ENCODE assay signal across 1 cellular context in genomic region chr12:6230321-6231110, GRCh38.
A peak's percentile ranks its signal among the peaks of the same experiment; 100 is the strongest.
TF ChIP-seq lines count a peak whose summit lies in the region.

No MANE protein-coding gene starts in this region.

TF ChIP-seq in HepG2, 621 proteins besides CTCF, POLR2A, EP300 and RAD21 (continued from another document and continues in another):
- TF ChIP-seq, protein P1, sequence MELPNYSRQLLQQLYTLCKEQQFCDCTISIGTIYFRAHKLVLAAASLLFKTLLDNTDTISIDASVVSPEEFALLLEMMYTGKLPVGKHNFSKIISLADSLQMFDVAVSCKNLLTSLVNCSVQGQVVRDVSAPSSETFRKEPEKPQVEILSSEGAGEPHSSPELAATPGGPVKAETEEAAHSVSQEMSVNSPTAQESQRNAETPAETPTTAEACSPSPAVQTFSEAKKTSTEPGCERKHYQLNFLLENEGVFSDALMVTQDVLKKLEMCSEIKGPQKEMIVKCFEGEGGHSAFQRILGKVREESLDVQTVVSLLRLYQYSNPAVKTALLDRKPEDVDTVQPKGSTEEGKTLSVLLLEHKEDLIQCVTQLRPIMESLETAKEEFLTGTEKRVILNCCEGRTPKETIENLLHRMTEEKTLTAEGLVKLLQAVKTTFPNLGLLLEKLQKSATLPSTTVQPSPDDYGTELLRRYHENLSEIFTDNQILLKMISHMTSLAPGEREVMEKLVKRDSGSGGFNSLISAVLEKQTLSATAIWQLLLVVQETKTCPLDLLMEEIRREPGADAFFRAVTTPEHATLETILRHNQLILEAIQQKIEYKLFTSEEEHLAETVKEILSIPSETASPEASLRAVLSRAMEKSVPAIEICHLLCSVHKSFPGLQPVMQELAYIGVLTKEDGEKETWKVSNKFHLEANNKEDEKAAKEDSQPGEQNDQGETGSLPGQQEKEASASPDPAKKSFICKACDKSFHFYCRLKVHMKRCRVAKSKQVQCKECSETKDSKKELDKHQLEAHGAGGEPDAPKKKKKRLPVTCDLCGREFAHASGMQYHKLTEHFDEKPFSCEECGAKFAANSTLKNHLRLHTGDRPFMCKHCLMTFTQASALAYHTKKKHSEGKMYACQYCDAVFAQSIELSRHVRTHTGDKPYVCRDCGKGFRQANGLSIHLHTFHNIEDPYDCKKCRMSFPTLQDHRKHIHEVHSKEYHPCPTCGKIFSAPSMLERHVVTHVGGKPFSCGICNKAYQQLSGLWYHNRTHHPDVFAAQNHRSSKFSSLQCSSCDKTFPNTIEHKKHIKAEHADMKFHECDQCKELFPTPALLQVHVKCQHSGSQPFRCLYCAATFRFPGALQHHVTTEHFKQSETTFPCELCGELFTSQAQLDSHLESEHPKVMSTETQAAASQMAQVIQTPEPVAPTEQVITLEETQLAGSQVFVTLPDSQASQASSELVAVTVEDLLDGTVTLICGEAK (IDR thresholded peaks at IDR 0.05), result no peak
- TF ChIP-seq, protein P1 (CRISPR knock-in tag; IDR thresholded peaks at IDR 0.05), result no peak; the same call in 1 of the 2 replicates
- TF ChIP-seq ZIK1 (CRISPR knock-in tag; IDR thresholded peaks at IDR 0.05; ENCODE audit: borderline replicate concordance, low read depth) (no peak), NFIC (IDR thresholded peaks at IDR 0.05; ENCODE audit: low read length) (no peak), ZBTB39 (CRISPR knock-in tag; IDR thresholded peaks at IDR 0.05) (no peak), ZNF672 (CRISPR knock-in tag; IDR thresholded peaks at IDR 0.05) (no peak), SRY (CRISPR knock-in tag; IDR thresholded peaks at IDR 0.05) (no peak; the same call in 1 of the 2 replicates), ZFP90 (CRISPR knock-in tag; IDR thresholded peaks at IDR 0.05; ENCODE audit: borderline replicate concordance) (no peak), MEF2D (CRISPR knock-in tag; IDR thresholded peaks at IDR 0.05) (0 out of 2 replicates have a peak, but pooled peaks have one; percentile 7), HNF4G (IDR thresholded peaks at IDR 0.05; ENCODE audit: borderline replicate concordance, low read depth, low read length) (0 out of 2 replicates have a peak, but pooled peaks have one; percentile 8), HNF4G (CRISPR knock-in tag; IDR thresholded peaks at IDR 0.05; ENCODE audit: borderline replicate concordance, low read depth) (no peak), ZBTB21 (CRISPR knock-in tag; IDR thresholded peaks at IDR 0.05) (no peak), ZNF776 (CRISPR knock-in tag; IDR thresholded peaks at IDR 0.05) (0 out of 2 replicates have a peak, but pooled peaks have one; percentile 30), REPIN1 (CRISPR knock-in tag; IDR thresholded peaks at IDR 0.05; ENCODE audit: borderline replicate concordance, low read depth) (0 out of 2 replicates have a peak, but pooled peaks have one; percentile 28), NCOA1 (CRISPR knock-in tag; IDR thresholded peaks at IDR 0.05) (no peak), ZNF121 (CRISPR knock-in tag; IDR thresholded peaks at IDR 0.05) (no peak), NONO (IDR thresholded peaks at IDR 0.05) (no peak), NONO (CRISPR knock-in tag; conservative IDR thresholded peaks at IDR 0.05) (0 out of 2 replicates have a peak, but pooled peaks have one; percentile 52), NPAS2 (CRISPR knock-in tag; IDR thresholded peaks at IDR 0.05; ENCODE audit: borderline replicate concordance) (no peak), NFE2L1 (CRISPR knock-in tag; IDR thresholded peaks at IDR 0.05; ENCODE audit: borderline replicate concordance) (no peak), ZNF136 (CRISPR knock-in tag; IDR thresholded peaks at IDR 0.05; ENCODE audit: low read depth) (no peak)
- TF ChIP-seq, protein P2, sequence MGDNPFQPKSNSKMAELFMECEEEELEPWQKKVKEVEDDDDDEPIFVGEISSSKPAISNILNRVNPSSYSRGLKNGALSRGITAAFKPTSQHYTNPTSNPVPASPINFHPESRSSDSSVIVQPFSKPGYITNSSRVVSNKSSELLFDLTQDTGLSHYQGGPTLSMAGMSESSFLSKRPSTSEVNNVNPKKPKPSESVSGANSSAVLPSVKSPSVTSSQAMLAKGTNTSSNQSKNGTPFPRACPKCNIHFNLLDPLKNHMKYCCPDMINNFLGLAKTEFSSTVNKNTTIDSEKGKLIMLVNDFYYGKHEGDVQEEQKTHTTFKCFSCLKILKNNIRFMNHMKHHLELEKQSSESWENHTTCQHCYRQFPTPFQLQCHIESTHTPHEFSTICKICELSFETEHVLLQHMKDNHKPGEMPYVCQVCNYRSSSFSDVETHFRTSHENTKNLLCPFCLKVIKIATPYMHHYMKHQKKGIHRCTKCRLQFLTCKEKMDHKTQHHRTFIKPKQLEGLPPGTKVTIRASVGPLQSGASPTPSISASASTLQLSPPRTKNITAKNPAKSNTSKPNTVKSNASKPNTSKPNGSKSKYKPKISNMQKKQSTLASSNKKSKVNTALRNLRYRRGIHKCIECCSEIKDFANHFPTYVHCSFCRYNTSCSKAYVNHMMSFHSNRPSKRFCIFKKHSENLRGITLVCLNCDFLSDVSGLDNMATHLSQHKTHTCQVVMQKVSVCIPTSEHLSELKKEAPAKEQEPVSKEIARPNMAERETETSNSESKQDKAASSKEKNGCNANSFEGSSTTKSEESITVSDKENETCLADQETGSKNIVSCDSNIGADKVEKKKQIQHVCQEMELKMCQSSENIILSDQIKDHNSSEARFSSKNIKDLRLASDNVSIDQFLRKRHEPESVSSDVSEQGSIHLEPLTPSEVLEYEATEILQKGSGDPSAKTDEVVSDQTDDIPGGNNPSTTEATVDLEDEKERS (CRISPR knock-in tag; IDR thresholded peaks at IDR 0.05), result no peak
- TF ChIP-seq, protein P3, sequence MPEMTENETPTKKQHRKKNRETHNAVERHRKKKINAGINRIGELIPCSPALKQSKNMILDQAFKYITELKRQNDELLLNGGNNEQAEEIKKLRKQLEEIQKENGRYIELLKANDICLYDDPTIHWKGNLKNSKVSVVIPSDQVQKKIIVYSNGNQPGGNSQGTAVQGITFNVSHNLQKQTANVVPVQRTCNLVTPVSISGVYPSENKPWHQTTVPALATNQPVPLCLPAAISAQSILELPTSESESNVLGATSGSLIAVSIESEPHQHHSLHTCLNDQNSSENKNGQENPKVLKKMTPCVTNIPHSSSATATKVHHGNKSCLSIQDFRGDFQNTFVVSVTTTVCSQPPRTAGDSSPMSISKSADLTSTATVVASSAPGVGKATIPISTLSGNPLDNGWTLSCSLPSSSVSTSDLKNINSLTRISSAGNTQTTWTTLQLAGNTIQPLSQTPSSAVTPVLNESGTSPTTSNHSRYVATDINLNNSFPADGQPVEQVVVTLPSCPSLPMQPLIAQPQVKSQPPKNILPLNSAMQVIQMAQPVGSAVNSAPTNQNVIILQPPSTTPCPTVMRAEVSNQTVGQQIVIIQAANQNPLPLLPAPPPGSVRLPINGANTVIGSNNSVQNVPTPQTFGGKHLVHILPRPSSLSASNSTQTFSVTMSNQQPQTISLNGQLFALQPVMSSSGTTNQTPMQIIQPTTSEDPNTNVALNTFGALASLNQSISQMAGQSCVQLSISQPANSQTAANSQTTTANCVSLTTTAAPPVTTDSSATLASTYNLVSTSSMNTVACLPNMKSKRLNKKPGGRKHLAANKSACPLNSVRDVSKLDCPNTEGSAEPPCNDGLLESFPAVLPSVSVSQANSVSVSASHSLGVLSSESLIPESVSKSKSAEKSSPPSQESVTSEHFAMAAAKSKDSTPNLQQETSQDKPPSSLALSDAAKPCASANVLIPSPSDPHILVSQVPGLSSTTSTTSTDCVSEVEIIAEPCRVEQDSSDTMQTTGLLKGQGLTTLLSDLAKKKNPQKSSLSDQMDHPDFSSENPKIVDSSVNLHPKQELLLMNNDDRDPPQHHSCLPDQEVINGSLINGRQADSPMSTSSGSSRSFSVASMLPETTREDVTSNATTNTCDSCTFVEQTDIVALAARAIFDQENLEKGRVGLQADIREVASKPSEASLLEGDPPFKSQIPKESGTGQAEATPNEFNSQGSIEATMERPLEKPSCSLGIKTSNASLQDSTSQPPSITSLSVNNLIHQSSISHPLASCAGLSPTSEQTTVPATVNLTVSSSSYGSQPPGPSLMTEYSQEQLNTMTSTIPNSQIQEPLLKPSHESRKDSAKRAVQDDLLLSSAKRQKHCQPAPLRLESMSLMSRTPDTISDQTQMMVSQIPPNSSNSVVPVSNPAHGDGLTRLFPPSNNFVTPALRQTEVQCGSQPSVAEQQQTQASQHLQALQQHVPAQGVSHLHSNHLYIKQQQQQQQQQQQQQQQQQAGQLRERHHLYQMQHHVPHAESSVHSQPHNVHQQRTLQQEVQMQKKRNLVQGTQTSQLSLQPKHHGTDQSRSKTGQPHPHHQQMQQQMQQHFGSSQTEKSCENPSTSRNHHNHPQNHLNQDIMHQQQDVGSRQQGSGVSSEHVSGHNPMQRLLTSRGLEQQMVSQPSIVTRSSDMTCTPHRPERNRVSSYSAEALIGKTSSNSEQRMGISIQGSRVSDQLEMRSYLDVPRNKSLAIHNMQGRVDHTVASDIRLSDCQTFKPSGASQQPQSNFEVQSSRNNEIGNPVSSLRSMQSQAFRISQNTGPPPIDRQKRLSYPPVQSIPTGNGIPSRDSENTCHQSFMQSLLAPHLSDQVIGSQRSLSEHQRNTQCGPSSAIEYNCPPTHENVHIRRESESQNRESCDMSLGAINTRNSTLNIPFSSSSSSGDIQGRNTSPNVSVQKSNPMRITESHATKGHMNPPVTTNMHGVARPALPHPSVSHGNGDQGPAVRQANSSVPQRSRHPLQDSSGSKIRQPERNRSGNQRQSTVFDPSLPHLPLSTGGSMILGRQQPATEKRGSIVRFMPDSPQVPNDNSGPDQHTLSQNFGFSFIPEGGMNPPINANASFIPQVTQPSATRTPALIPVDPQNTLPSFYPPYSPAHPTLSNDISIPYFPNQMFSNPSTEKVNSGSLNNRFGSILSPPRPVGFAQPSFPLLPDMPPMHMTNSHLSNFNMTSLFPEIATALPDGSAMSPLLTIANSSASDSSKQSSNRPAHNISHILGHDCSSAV (CRISPR knock-in tag; IDR thresholded peaks at IDR 0.05; ENCODE audit: borderline replicate concordance), result no peak
- TF ChIP-seq, protein P4, sequence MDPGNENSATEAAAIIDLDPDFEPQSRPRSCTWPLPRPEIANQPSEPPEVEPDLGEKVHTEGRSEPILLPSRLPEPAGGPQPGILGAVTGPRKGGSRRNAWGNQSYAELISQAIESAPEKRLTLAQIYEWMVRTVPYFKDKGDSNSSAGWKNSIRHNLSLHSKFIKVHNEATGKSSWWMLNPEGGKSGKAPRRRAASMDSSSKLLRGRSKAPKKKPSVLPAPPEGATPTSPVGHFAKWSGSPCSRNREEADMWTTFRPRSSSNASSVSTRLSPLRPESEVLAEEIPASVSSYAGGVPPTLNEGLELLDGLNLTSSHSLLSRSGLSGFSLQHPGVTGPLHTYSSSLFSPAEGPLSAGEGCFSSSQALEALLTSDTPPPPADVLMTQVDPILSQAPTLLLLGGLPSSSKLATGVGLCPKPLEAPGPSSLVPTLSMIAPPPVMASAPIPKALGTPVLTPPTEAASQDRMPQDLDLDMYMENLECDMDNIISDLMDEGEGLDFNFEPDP (CRISPR knock-in tag; conservative IDR thresholded peaks at IDR 0.05), result no peak
- TF ChIP-seq, protein P5, sequence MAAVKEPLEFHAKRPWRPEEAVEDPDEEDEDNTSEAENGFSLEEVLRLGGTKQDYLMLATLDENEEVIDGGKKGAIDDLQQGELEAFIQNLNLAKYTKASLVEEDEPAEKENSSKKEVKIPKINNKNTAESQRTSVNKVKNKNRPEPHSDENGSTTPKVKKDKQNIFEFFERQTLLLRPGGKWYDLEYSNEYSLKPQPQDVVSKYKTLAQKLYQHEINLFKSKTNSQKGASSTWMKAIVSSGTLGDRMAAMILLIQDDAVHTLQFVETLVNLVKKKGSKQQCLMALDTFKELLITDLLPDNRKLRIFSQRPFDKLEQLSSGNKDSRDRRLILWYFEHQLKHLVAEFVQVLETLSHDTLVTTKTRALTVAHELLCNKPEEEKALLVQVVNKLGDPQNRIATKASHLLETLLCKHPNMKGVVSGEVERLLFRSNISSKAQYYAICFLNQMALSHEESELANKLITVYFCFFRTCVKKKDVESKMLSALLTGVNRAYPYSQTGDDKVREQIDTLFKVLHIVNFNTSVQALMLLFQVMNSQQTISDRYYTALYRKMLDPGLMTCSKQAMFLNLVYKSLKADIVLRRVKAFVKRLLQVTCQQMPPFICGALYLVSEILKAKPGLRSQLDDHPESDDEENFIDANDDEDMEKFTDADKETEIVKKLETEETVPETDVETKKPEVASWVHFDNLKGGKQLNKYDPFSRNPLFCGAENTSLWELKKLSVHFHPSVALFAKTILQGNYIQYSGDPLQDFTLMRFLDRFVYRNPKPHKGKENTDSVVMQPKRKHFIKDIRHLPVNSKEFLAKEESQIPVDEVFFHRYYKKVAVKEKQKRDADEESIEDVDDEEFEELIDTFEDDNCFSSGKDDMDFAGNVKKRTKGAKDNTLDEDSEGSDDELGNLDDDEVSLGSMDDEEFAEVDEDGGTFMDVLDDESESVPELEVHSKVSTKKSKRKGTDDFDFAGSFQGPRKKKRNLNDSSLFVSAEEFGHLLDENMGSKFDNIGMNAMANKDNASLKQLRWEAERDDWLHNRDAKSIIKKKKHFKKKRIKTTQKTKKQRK (IDR thresholded peaks at IDR 0.05; ENCODE audit: low read length), result no peak
